1 cellular context compared by ENCODE assay signal in genomic region chr2:229748950-229749349, GRCh38.
TF ChIP-seq lines count a peak whose summit lies in the region.

No MANE protein-coding gene starts in this region.

TF ChIP-seq in WTC11, 78 proteins besides CTCF, POLR2A, EP300 and RAD21 (continued from another document):
- TF ChIP-seq USF2 (CRISPR knock-in tag; IDR thresholded peaks at IDR 0.05) (no peak), JUN (CRISPR knock-in tag; IDR thresholded peaks at IDR 0.05) (no peak), TP53 (CRISPR knock-in tag; IDR thresholded peaks at IDR 0.05) (no peak), NR2C2 (CRISPR knock-in tag; IDR thresholded peaks at IDR 0.05) (no peak), PRRX2 (CRISPR knock-in tag; IDR thresholded peaks at IDR 0.05) (no peak), GABPB1 (CRISPR knock-in tag; IDR thresholded peaks at IDR 0.05) (no peak), NFATC4 (CRISPR knock-in tag; IDR thresholded peaks at IDR 0.05) (no peak), ZNF317 (CRISPR knock-in tag; IDR thresholded peaks at IDR 0.05; ENCODE audit: borderline replicate concordance, low read depth) (no peak), IRF2 (CRISPR knock-in tag; IDR thresholded peaks at IDR 0.05; ENCODE audit: borderline replicate concordance, low read depth) (no peak), ATF6 (CRISPR knock-in tag; IDR thresholded peaks at IDR 0.05) (no peak), AR (CRISPR knock-in tag; IDR thresholded peaks at IDR 0.05) (no peak), ERG (CRISPR knock-in tag; IDR thresholded peaks at IDR 0.05) (no peak), CREB1 (CRISPR knock-in tag; IDR thresholded peaks at IDR 0.05) (no peak)
